Comparison of ENCODE assay signal across 8 cellular contexts in genomic region chr2:172736419-172737174, GRCh38. TPM values are rescaled to one million over a fixed set of nuclear protein-coding genes. Genes with fewer than 3 reads are reported as not detected.
DNase-seq lines count a peak whose midpoint lies in the region; TF ChIP-seq lines count a peak whose summit lies in the region.

No MANE protein-coding gene starts in this region.

- no peak overlapping the region for H3K27ac ChIP-seq in SJCRH30
- no peak overlapping the region for H3K27ac ChIP-seq in esophagus muscularis mucosa (replicated peaks in 1 of 4)

- no peak for TF ChIP-seq POLR2A in esophagus muscularis mucosa (IDR thresholded peaks at IDR 0.05; ENCODE audit: low read depth)

- intact Hi-C loops in esophagus muscularis mucosa (cut with DNase I), result no loop called here

- H3K27me3 ChIP-seq in SJCRH30, result peaks cover 14% of the 10 kb centered on the region
- H3K27me3 ChIP-seq in esophagus muscularis mucosa, result peaks cover 6 to 30% (median 25%) of the 10 kb centered on the region in 4 donors

- H3K36me3 ChIP-seq in SJCRH30 (no peaks in the 10 kb centered on the region), esophagus muscularis mucosa (no peaks in the 10 kb centered on the region)

- H3K9me3 ChIP-seq in SJCRH30 (replicated peaks) (no peaks in the 10 kb centered on the region), esophagus muscularis mucosa (no peaks in the 10 kb centered on the region)

- peak overlapping the region; percentile 66 for H3K4me3 ChIP-seq in SJCRH30
- peak overlapping the region; percentile 47 to 62 (median 52) for H3K4me3 ChIP-seq in esophagus muscularis mucosa
- H3K4me3 ChIP-seq in retinal pigment epithelial cell (ENCODE audit: low read length), result peak overlapping the region; percentile 58

- TF ChIP-seq CTCF in esophagus muscularis mucosa (IDR thresholded peaks at IDR 0.05) (no peak), retinal pigment epithelial cell (conservative IDR thresholded peaks at IDR 0.05; ENCODE audit: low read depth, low read length) (no peak)

- no peak for TF ChIP-seq EP300 in esophagus muscularis mucosa (IDR thresholded peaks at IDR 0.05)

- H3K4me1 ChIP-seq in SJCRH30, result no peaks in the 10 kb centered on the region
- H3K4me1 ChIP-seq in esophagus muscularis mucosa, result peaks cover 0 to 18% (median 15%) of the 10 kb centered on the region in 4 donors

- DNase-seq in NCI-H1092 treated with DMSO at 0.1 percent for 48 hours (lab: John Stamatoyannopoulos, UW), result peak; percentile 23
- no peak for DNase-seq in NCI-H1092 (lab: John Stamatoyannopoulos, UW)
- DNase-seq in SJCRH30, result no peak
- no peak for DNase-seq in esophagus muscularis mucosa (ENCODE audit: extremely low spot score)
- DNase-seq in retinal pigment epithelial cell (ENCODE audit: low read depth), result no peak
- DNase-seq in AG08396 (ENCODE audit: low spot score), result no peak
- DNase-seq in activated CD8-positive, alpha-beta memory T cell treated with anti-CD3 and anti-CD28 coated beads, Interleukin-2, amount 50 U/mL, for 4 hours, result no peak
- DNase-seq in NCI-H2227 treated with DMSO at 0.1 percent for 48 hours (lab: John Stamatoyannopoulos, UW), result no peak

- WGBS in esophagus muscularis mucosa, result 42% methylated on average over 13 of the region's 17 CpGs

RNA-seq across cellular contexts. Expression of gene RAPGEF4, which starts 1.0 kb away (rescaled TPM):
- 5.1 and 6.1 TPM in 2 replicates for total RNA-seq in SJCRH30 (2014; rRNA removed; shearing (Covaris generic))
- total RNA-seq in esophagus muscularis mucosa, result 1 to 10 TPM; 3.7 to 8.9 (median 5.2) TPM
